ENCODE assay signal across 8 cellular contexts in genomic region chr1:18927082-18927653, GRCh38. TPM values are rescaled to one million over a fixed set of nuclear protein-coding genes. Genes with fewer than 3 reads are reported as not detected.
DNase-seq lines count a peak whose midpoint lies in the region; ATAC-seq, FAIRE-seq and TF ChIP-seq lines count a peak whose summit lies in the region.

No MANE protein-coding gene starts in this region.

- H3K27ac Mint-ChIP-seq in activated T-cell treated with anti-CD3 and anti-CD28 coated beads, Interleukin-2, amount 50 U/mL, for 24 hours: peak overlapping the region; percentile 99

- CTCF ChIA-PET in K562 (lab: Yijun Ruan, JAX; ENCODE audit: low intra/inter-chr PET ratio): no interaction called here

- TF ChIP-seq EP300 in K562 (IDR thresholded peaks at IDR 0.05; ENCODE audit: low read length): no peak

- no peak overlapping the region for H3K4me2 ChIP-seq in K562 (ENCODE audit: insufficient read depth, low read length)
- no peak overlapping the region for H3K4me2 ChIP-seq in trophoblast cell (ENCODE audit: low read length)

- H3K4ac ChIP-seq in trophoblast cell (ENCODE audit: low read depth, low read length): peak overlapping the region; percentile 59

- peak overlapping the region; percentile 94 for H3K27ac ChIP-seq in KOPT-K1 (ENCODE audit: low read depth, low read length, poor library complexity, severe bottlenecking)
- H3K27ac ChIP-seq in K562 (ENCODE audit: extremely low read depth, low read depth, low read length): no peak overlapping the region
- peak overlapping the region; percentile 55 for H3K27ac ChIP-seq in trophoblast cell (ENCODE audit: low read depth, low read length)

- peak overlapping the region; percentile 88 for H3K14ac ChIP-seq in trophoblast cell (ENCODE audit: low read length)

- peak overlapping the region; percentile 82 for H3K4me3 Mint-ChIP-seq in activated T-cell treated with anti-CD3 and anti-CD28 coated beads, Interleukin-2, amount 50 U/mL, for 24 hours

- peak overlapping the region; percentile 92 for H3K18ac ChIP-seq in trophoblast cell (ENCODE audit: low read length)

- no peak for ATAC-seq in K562
- ATAC-seq in sciatic nerve: no peak

- H3K9me3 Mint-ChIP-seq in activated T-cell treated with anti-CD3 and anti-CD28 coated beads, Interleukin-2, amount 50 U/mL, for 24 hours: peaks cover 3% of the 10 kb centered on the region

- 28% methylated on average over 15 of the region's 16 CpGs for WGBS in K562 (ENCODE audit: insufficient coverage, low coverage, missing lambda C conversion rate)
- WGBS in trophoblast cell (ENCODE audit: extremely low coverage, insufficient coverage, insufficient read length): no CpG with 5 or more reads among the region's 16 CpGs

- intact Hi-C loops in K562 (cut with micrococcal nuclease) (no loop called here), sciatic nerve (cut with DNase I) (no loop called here)

- no peak for TF ChIP-seq POLR2A in K562 (conservative IDR thresholded peaks at IDR 0.05)

- peaks cover 13% of the 10 kb centered on the region for H3K36me3 Mint-ChIP-seq in activated T-cell treated with anti-CD3 and anti-CD28 coated beads, Interleukin-2, amount 50 U/mL, for 24 hours (ENCODE audit: low read depth)

- H2AK5ac ChIP-seq in trophoblast cell (ENCODE audit: low read length): peak overlapping the region; percentile 98

- no peaks in the 10 kb centered on the region for H3K27me3 Mint-ChIP-seq in activated T-cell treated with anti-CD3 and anti-CD28 coated beads, Interleukin-2, amount 50 U/mL, for 24 hours

- H2BK5ac ChIP-seq in trophoblast cell (ENCODE audit: low read depth, low read length, poor library complexity): peak overlapping the region; percentile 53

- H3K4me3 ChIP-seq in K562 (no peak overlapping the region), trophoblast cell (ENCODE audit: low read depth, low read length) (no peak overlapping the region)

- no peak overlapping the region for H3K23ac ChIP-seq in trophoblast cell (ENCODE audit: low read length)

- peaks cover 94% of the 10 kb centered on the region for H3K4me1 Mint-ChIP-seq in activated T-cell treated with anti-CD3 and anti-CD28 coated beads, Interleukin-2, amount 50 U/mL, for 24 hours (ENCODE audit: low read depth)

- no peak for TF ChIP-seq RAD21 in K562 (CRISPR knock-in tag; conservative IDR thresholded peaks at IDR 0.05 in 1 of 2, IDR thresholded peaks at IDR 0.05 in 1 of 2)

- H3K9me1 ChIP-seq in K562 (ENCODE audit: control insufficient read depth, insufficient read depth, low read length): no peaks in the 10 kb centered on the region

- H4K20me1 ChIP-seq in K562 (replicated peaks; ENCODE audit: control insufficient read depth, insufficient read depth, low read length): peaks cover 15% of the 10 kb centered on the region; the same call in 1 of the 2 replicates

- H4K12ac ChIP-seq in trophoblast cell (ENCODE audit: low read depth, low read length): peak overlapping the region; percentile 37

- H3K36me3 ChIP-seq in KOPT-K1 (ENCODE audit: insufficient read depth, low read length) (no peaks in the 10 kb centered on the region), K562 (ENCODE audit: control insufficient read depth, insufficient read depth, low read length) (no peaks in the 10 kb centered on the region), trophoblast cell (ENCODE audit: control insufficient read depth in 1 of 2, insufficient read depth in 2 of 2, low read length in 2 of 2) (no peaks in the 10 kb centered on the region)

- peak overlapping the region; percentile 86 for H4K8ac ChIP-seq in trophoblast cell (ENCODE audit: low read depth, low read length)

- no peak overlapping the region for H2AFZ ChIP-seq in K562 (ENCODE audit: low read depth, low read length)
- H2AFZ ChIP-seq in trophoblast cell (ENCODE audit: insufficient read depth, low read length, poor library complexity): peak overlapping the region; percentile 51

- H3K27me3 ChIP-seq in K562 (ENCODE audit: control insufficient read depth in 2 of 2, insufficient read depth in 2 of 2, low read length in 2 of 2) (peaks cover 33 to 82% of the 10 kb centered on the region in 2 experiments), trophoblast cell (ENCODE audit: insufficient read depth, low read length) (no peaks in the 10 kb centered on the region)

- POLR2A ChIA-PET in K562 (lab: Yijun Ruan, JAX): interaction anchor here (0.6 kb wide), 2 partner anchors 50 to 435 kb away, joined by 3 read pairs; no protein-coding TSS in a partner anchor

- H3K4me1 ChIP-seq in K562 (replicated peaks in 1 of 2; ENCODE audit: control insufficient read depth in 2 of 2, insufficient read depth in 2 of 2, low read length in 2 of 2) (peaks cover 19 to 20% of the 10 kb centered on the region in 2 experiments; a peak in 4 of 5 replicates), trophoblast cell (ENCODE audit: control insufficient read depth in 1 of 2, insufficient read depth in 2 of 2, low read length in 2 of 2) (peaks cover 34 to 50% of the 10 kb centered on the region in 2 experiments)

- H3K9me3 ChIP-seq in KOPT-K1 (ENCODE audit: insufficient read depth, low read length, poor library complexity, severe bottlenecking): no peaks in the 10 kb centered on the region
- H3K9me3 ChIP-seq in K562 (replicated peaks; ENCODE audit: control insufficient read depth, insufficient read depth, low read depth, low read length): no peaks in the 10 kb centered on the region
- peaks cover 1% of the 10 kb centered on the region for H3K9me3 ChIP-seq in trophoblast cell (ENCODE audit: insufficient read depth, low read depth, low read length)

- TF ChIP-seq CTCF in K562 (IDR thresholded peaks at IDR 0.05 in 2 of 3, conservative IDR thresholded peaks at IDR 0.05 in 1 of 3; ENCODE audit: insufficient read depth in 2 of 3, low read depth in 1 of 3, low read length in 3 of 3): no peak

- peaks cover 30% of the 10 kb centered on the region for H3K79me1 ChIP-seq in trophoblast cell (ENCODE audit: low read length)

- in situ Hi-C loops in K562 (cut with MboI): no loop called here

- peak overlapping the region; percentile 92 for H2BK12ac ChIP-seq in trophoblast cell (ENCODE audit: low read length)

- H3K79me2 ChIP-seq in K562 (ENCODE audit: control insufficient read depth, insufficient read depth, low read length): no peaks in the 10 kb centered on the region
- peaks cover 18% of the 10 kb centered on the region for H3K79me2 ChIP-seq in trophoblast cell (ENCODE audit: control insufficient read depth, insufficient read depth, low read length, poor library complexity)

- peak overlapping the region; percentile 85 for H2BK120ac ChIP-seq in trophoblast cell (ENCODE audit: insufficient read depth, low read length, poor library complexity)

- peak; percentile 74 for DNase-seq in activated T-cell treated with anti-CD3 and anti-CD28 coated beads, Interleukin-2, amount 50 U/mL, for 24 hours
- DNase-seq in activated T-cell treated with anti-CD3 and anti-CD28 coated beads for 4 hours (no peak), K562 (ENCODE audit: extremely low read depth in 1 of 4, low spot score in 3 of 4) (no peak), trophoblast cell (no peak), sciatic nerve (ENCODE audit: low spot score) (no peak), cerebellar nuclear complex (lab: John Stamatoyannopoulos, UW) (no peak), COLO829 (ENCODE audit: low spot score) (no peak)

- BruUV-seq in K562 (replicated peaks; lab: Mats Ljungman, UMichigan): no TSS peak

- FAIRE-seq in K562 (lab: Jason Lieb, UNC): no peak

- H3K9ac ChIP-seq in K562 (ENCODE audit: insufficient read depth in 1 of 2, low read depth in 2 of 2, low read length in 2 of 2) (peak overlapping the region in 1 of 2 experiments; percentile 61; a peak in 2 of 4 replicates), trophoblast cell (ENCODE audit: low read length) (no peak overlapping the region)

- peak overlapping the region; percentile 97 for H4K91ac ChIP-seq in trophoblast cell (ENCODE audit: low read depth, low read length)

RNA-seq across cellular contexts. Expression of gene ALDH4A1, which starts 24.8 kb away (rescaled TPM):
- 11.2 and 40.7 TPM in 2 replicates for total RNA-seq in K562 (2011; cell fraction: chromatin; rRNA removed; ENCODE audit: low replicate concordance)
- 26.5 and 44.0 TPM in 2 replicates for total RNA-seq in K562 (2011; cell fraction: nucleolus; rRNA removed)
- 15.6 and 16.3 TPM in 2 replicates for total RNA-seq in K562 (2011; cell fraction: nucleoplasm; rRNA removed)
- total RNA-seq in K562 (2014; rRNA removed) (27.2 and 28.7 TPM in 2 replicates), K562 (2014; rRNA removed; fragmentation: Illumina TruSeq; extraction: Trizol) (4.8 and 6.7 TPM in 2 replicates), K562 (2015; rRNA removed; fragmentation: Illumina TruSeq; extraction: Trizol) (16.6 and 17.0 TPM in 2 replicates), K562 (2021) (29.2 and 31.4 TPM in 2 replicates), sciatic nerve (13.0 TPM)
- polyA plus RNA-seq in K562 (2011; rRNA removed) (18.8 and 22.1 TPM in 2 replicates), K562 (2014; fragmentation: Illumina TruSeq; extraction: Trizol) (15.2 and 21.6 TPM in 2 replicates), K562 (2014; fragmentation: Nextera tagmentation; extraction: Ambion mirVana) (under 1 TPM; 0.27 to 0.73 TPM), K562 (2014; rRNA removed) (31.2 and 34.3 TPM in 2 replicates)
- 19.8 and 47.1 TPM in 2 replicates for polyA plus RNA-seq in K562 (2011; cell fraction: cytosol; rRNA removed)
- 30.2 and 60.5 TPM in 2 replicates for polyA plus RNA-seq in K562 (2011; cell fraction: nucleus; rRNA removed)
- polyA plus RNA-seq in K562 (2012): 27.3 and 32.5 TPM in 2 replicates
- polyA minus RNA-seq in K562 (2011; rRNA and poly(A)+ RNA removed): 4.7 and 11.0 TPM in 2 replicates
- polyA minus RNA-seq in K562 (2011; cell fraction: cytosol; rRNA and poly(A)+ RNA removed): 15.9 and 21.1 TPM in 2 replicates
- 13.7 and 17.0 TPM in 2 replicates for polyA minus RNA-seq in K562 (2011; cell fraction: nucleus; rRNA and poly(A)+ RNA removed)
- 34.2 and 35.7 TPM in 2 replicates for polyA plus RNA-seq in trophoblast cell (2013)

RNA-seq across cellular contexts. Expression of gene IFFO2, which starts 29.3 kb away (rescaled TPM):
- 0.12 TPM in 2 replicates for total RNA-seq in K562 (2011; cell fraction: chromatin; rRNA removed; ENCODE audit: low replicate concordance)
- 0.13 and 0.17 TPM in 2 replicates for total RNA-seq in K562 (2011; cell fraction: nucleolus; rRNA removed)
- 0.15 and 0.38 TPM in 2 replicates for total RNA-seq in K562 (2011; cell fraction: nucleoplasm; rRNA removed)
- total RNA-seq in K562 (2014; rRNA removed) (0.32 and 0.37 TPM in 2 replicates), K562 (2014; rRNA removed; fragmentation: Illumina TruSeq; extraction: Trizol) (0.15 and 0.26 TPM in 2 replicates), K562 (2015; rRNA removed; fragmentation: Illumina TruSeq; extraction: Trizol) (0.38 and 0.40 TPM in 2 replicates), K562 (2021) (0.67 and 1.0 TPM in 2 replicates), sciatic nerve (5.4 TPM)
- polyA plus RNA-seq in K562 (2011; rRNA removed) (0.20 and 0.49 TPM in 2 replicates), K562 (2014; fragmentation: Illumina TruSeq; extraction: Trizol) (0.49 and 0.51 TPM in 2 replicates), K562 (2014; fragmentation: Nextera tagmentation; extraction: Ambion mirVana) (not detected), K562 (2014; rRNA removed) (0.44 and 0.50 TPM in 2 replicates)
- polyA plus RNA-seq in K562 (2011; cell fraction: cytosol; rRNA removed): 0.78 and 0.85 TPM in 2 replicates
- polyA plus RNA-seq in K562 (2011; cell fraction: nucleus; rRNA removed): 0.15 and 0.47 TPM in 2 replicates
- 0.81 and 1.1 TPM in 2 replicates for polyA plus RNA-seq in K562 (2012)
- 0.75 and 0.88 TPM in 2 replicates for polyA minus RNA-seq in K562 (2011; rRNA and poly(A)+ RNA removed)
- polyA minus RNA-seq in K562 (2011; cell fraction: cytosol; rRNA and poly(A)+ RNA removed): 0.46 and 0.76 TPM in 2 replicates
- 0.22 and 0.27 TPM in 2 replicates for polyA minus RNA-seq in K562 (2011; cell fraction: nucleus; rRNA and poly(A)+ RNA removed)
- polyA plus RNA-seq in trophoblast cell (2013): 18.2 and 19.5 TPM in 2 replicates
